28 cellular contexts compared by ENCODE assay signal in the genomic region with DNA sequence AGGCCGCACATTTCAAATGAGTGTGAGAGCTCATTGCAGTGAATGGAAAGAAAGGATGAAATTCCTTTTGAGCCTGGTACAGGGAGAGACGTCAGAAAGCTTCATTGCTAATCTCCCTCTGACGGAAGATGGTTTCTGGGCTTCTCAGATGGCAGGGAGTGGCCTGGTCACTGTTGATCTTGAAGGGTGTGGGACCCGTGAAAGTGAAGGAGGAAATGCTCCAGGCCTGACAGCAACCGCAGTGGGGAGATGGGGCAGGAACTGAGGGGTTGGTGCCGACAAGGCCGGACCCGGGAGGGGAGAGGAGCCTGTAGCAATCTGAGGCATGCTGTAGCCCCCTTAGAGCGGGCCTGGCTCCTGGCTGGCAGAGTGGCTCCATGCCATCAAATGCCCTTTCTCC.
DNase-seq lines count a peak whose midpoint lies in the region; ATAC-seq and TF ChIP-seq lines count a peak whose summit lies in the region.
"Had no signal": no experiment of that assay in that cellular context is flagged by ENCODE, and none has a peak within 500 bp of the region (broad histone marks: within the 10 kb centered on the region; RNA-seq: fewer than 3 reads in every experiment).

No MANE protein-coding gene starts in this region.

- intact Hi-C loops in heart right ventricle (cut with DNase I) = loop anchor here in 1 of 10 donors (5.0 kb wide), 1 partner anchor 46 kb away; no protein-coding TSS in a partner anchor
- intact Hi-C loops in cardiac septum (cut with DNase I) = no loop called here
- intact Hi-C loops in left cardiac atrium (cut with DNase I) = no loop called here

- H3K4me3 ChIP-seq in heart right ventricle (no peak overlapping the region), osteoblast (ENCODE audit: insufficient read depth, low read length) (no peak overlapping the region), Peyer's patch (no peak overlapping the region)
- H3K4me3 ChIP-seq: body of pancreas, esophagus squamous epithelium, gastroesophageal sphincter, PC-9, tibial nerve had no signal

- H3K79me2 ChIP-seq in osteoblast (ENCODE audit: insufficient read depth, low read length) = no peaks in the 10 kb centered on the region

- no peak for DNase-seq in heart right ventricle
- no peak for DNase-seq in cardiac septum (ENCODE audit: low spot score)
- peak; percentile 48 for DNase-seq in left cardiac atrium
- no peak for DNase-seq in osteoblast (ENCODE audit: insufficient read length, low spot score, missing footprints)
- no peak for DNase-seq in HFFc6
- no peak for DNase-seq in germinal center (ENCODE audit: low spot score)
- no peak for DNase-seq in Peyer's patch
- DNase-seq: activated CD4-positive, alpha-beta memory T cell treated with anti-CD3 and anti-CD28 coated beads, Interleukin-2, amount 10 ng/mL, durations not matched to agents 7 days and 5 days; activated CD4-positive, CD25-positive, alpha-beta regulatory T cell treated with anti-CD3 and anti-CD28 coated beads, Interleukin-2, amount 50 U/mL, for 72 hours; body of pancreas; CD8-positive, alpha-beta T cell; DMS 273 treated with DMSO at 0.1 percent for 48 hours; effector memory CD8-positive, alpha-beta T cell; esophagus squamous epithelium; NCI-H1436; NCI-H2107; NCI-H446 treated with DMSO at 0.1 percent for 48 hours; occipital lobe; SIG-M5; stimulated activated CD4-positive, alpha-beta T cell treated with anti-CD3 and anti-CD28 coated beads, Interleukin-15, amount 100 ng/mL, for 24 hours; stimulated activated naive CD8-positive, alpha-beta T cell treated with anti-CD3 and anti-CD28 coated beads, Interleukin-15, Interleukin-2, amounts not matched to agents 100 U/mL and 50 U/mL, for 24 hours; SW 1271; T1000 had no signal

- no peaks in the 10 kb centered on the region for H4K20me1 ChIP-seq in osteoblast (ENCODE audit: insufficient read depth, low read length)

- 73% methylated on average over 9 of the region's 9 CpGs for WGBS in heart right ventricle, 2 donors

- H3K27ac ChIP-seq in heart right ventricle = peak overlapping the region in 6 of 10 donors; percentile 45 to 87 (median 78)
- H3K27ac ChIP-seq in osteoblast (ENCODE audit: low read depth, low read length) = no peak overlapping the region
- H3K27ac ChIP-seq in Peyer's patch = no peak overlapping the region
- H3K27ac ChIP-seq: body of pancreas, esophagus squamous epithelium, gastroesophageal sphincter, PC-9, tibial nerve had no signal

- no peaks in the 10 kb centered on the region for H3K9me3 Mint-ChIP-seq in HFFc6
- H3K9me3 Mint-ChIP-seq: activated CD4-positive, alpha-beta memory T cell treated with anti-CD3 and anti-CD28 coated beads, Interleukin-2, amount 10 ng/mL, durations not matched to agents 7 days and 5 days; CD8-positive, alpha-beta T cell; effector memory CD8-positive, alpha-beta T cell; IgD-negative memory B cell had no signal

- TF ChIP-seq POLR2A in Peyer's patch (IDR thresholded peaks at IDR 0.05) = no peak

- no peak for TF ChIP-seq CTCF in heart right ventricle (IDR thresholded peaks at IDR 0.05)
- no peak for TF ChIP-seq CTCF in osteoblast (IDR thresholded peaks at IDR 0.05; ENCODE audit: extremely low read depth, low read depth, low read length)
- no peak for TF ChIP-seq CTCF in HFFc6 (IDR thresholded peaks at IDR 0.05)
- TF ChIP-seq CTCF in Peyer's patch (IDR thresholded peaks at IDR 0.05) = no peak

- ATAC-seq in heart right ventricle (peak in 4 of 8 donors; percentile 25 to 61 (median 35)), left cardiac atrium (peak; percentile 32 to 42), GM19395 (IDR thresholded peaks at IDR 0.05; ENCODE audit: unreplicated experiment) (no peak)
- ATAC-seq: body of pancreas; CD8-positive, alpha-beta T cell; effector memory CD8-positive, alpha-beta T cell; gastroesophageal sphincter; stimulated activated naive CD8-positive, alpha-beta T cell treated with anti-CD3 and anti-CD28 coated beads, Interleukin-15, Interleukin-2, amounts not matched to agents 100 U/mL and 50 U/mL, for 24 hours had no signal

- no peak overlapping the region for H3K4me3 Mint-ChIP-seq in HFFc6
- H3K4me3 Mint-ChIP-seq: activated CD4-positive, alpha-beta memory T cell treated with anti-CD3 and anti-CD28 coated beads, Interleukin-2, amount 10 ng/mL, durations not matched to agents 7 days and 5 days; CD8-positive, alpha-beta T cell; effector memory CD8-positive, alpha-beta T cell; IgD-negative memory B cell had no signal

- H3K27me3 Mint-ChIP-seq in HFFc6 (ENCODE audit: insufficient read depth) = peaks cover 23% of the 10 kb centered on the region

- H2AFZ ChIP-seq in osteoblast (ENCODE audit: low read length) = peak overlapping the region; percentile 55
- H2AFZ ChIP-seq: PC-9 had no signal

- H3K27ac Mint-ChIP-seq in HFFc6 = no peak overlapping the region
- H3K27ac Mint-ChIP-seq: activated CD4-positive, alpha-beta memory T cell treated with anti-CD3 and anti-CD28 coated beads, Interleukin-2, amount 10 ng/mL, durations not matched to agents 7 days and 5 days; CD8-positive, alpha-beta T cell; effector memory CD8-positive, alpha-beta T cell; IgD-negative memory B cell had no signal

- H3K36me3 ChIP-seq in heart right ventricle = no peaks in the 10 kb centered on the region
- H3K36me3 ChIP-seq in osteoblast (ENCODE audit: insufficient read depth, low read length) = no peaks in the 10 kb centered on the region
- H3K36me3 ChIP-seq in Peyer's patch = no peaks in the 10 kb centered on the region
- H3K36me3 ChIP-seq: esophagus squamous epithelium, gastroesophageal sphincter, tibial nerve had no signal

- H3K27me3 ChIP-seq in heart right ventricle (no peaks in the 10 kb centered on the region), osteoblast (ENCODE audit: insufficient read depth, low read length) (no peaks in the 10 kb centered on the region), Peyer's patch (no peaks in the 10 kb centered on the region)
- H3K27me3 ChIP-seq: body of pancreas, gastroesophageal sphincter, tibial nerve had no signal

- H3K36me3 Mint-ChIP-seq in HFFc6 (ENCODE audit: low read depth) = no peaks in the 10 kb centered on the region
- H3K36me3 Mint-ChIP-seq: CD8-positive, alpha-beta T cell; IgD-negative memory B cell had no signal

- no peaks in the 10 kb centered on the region for H3K4me1 Mint-ChIP-seq in HFFc6 (ENCODE audit: low read depth)
- H3K4me1 Mint-ChIP-seq: activated CD4-positive, alpha-beta memory T cell treated with anti-CD3 and anti-CD28 coated beads, Interleukin-2, amount 10 ng/mL, durations not matched to agents 7 days and 5 days; IgD-negative memory B cell had no signal

- H3K4me1 ChIP-seq in heart right ventricle (peaks cover 0 to 36% (median 16%) of the 10 kb centered on the region in 9 donors), osteoblast (ENCODE audit: insufficient read depth, low read length) (peaks cover 26% of the 10 kb centered on the region), Peyer's patch (no peaks in the 10 kb centered on the region)
- H3K4me1 ChIP-seq: body of pancreas, esophagus squamous epithelium, gastroesophageal sphincter had no signal

- H3K4me2 ChIP-seq in osteoblast (ENCODE audit: insufficient read depth, low read length) = no peak overlapping the region
- H3K4me2 ChIP-seq: PC-9 had no signal

- no peaks in the 10 kb centered on the region for H3K9me3 ChIP-seq in heart right ventricle
- no peaks in the 10 kb centered on the region for H3K9me3 ChIP-seq in osteoblast (ENCODE audit: low read depth, low read length)
- H3K9me3 ChIP-seq in Peyer's patch = no peaks in the 10 kb centered on the region
- H3K9me3 ChIP-seq: body of pancreas, esophagus squamous epithelium, gastroesophageal sphincter, tibial nerve had no signal

Comparison
In these comparisons a context has a peak if more than half of its experiments do, and no peak if none do; other contexts are left out.
1. H3K27ac ChIP-seq: peak in heart right ventricle (6 of 10); none in osteoblast (single experiment) and Peyer's patch (0 of 4).